ENCODE assay signal across 9 cellular contexts in genomic region chr1:35452086-35452485, GRCh38.
A peak's percentile ranks its signal among the peaks of the same experiment; 100 is the strongest.
DNase-seq lines count a peak whose midpoint lies in the region; ATAC-seq and TF ChIP-seq lines count a peak whose summit lies in the region.
"Had no signal": no experiment of that assay in that cellular context is flagged by ENCODE, and none has a peak within 500 bp of the region (broad histone marks: within the 10 kb centered on the region; RNA-seq: fewer than 3 reads in every experiment).

No MANE protein-coding gene starts in this region.

- no peak overlapping the region for H3K27ac Mint-ChIP-seq in type B pancreatic cell

- TF ChIP-seq CTCF in 22Rv1 (IDR thresholded peaks at IDR 0.05) = no peak
- no peak for TF ChIP-seq CTCF in HFF-Myc (IDR thresholded peaks at IDR 0.05; ENCODE audit: low read depth, low read length, missing control alignments)
- peak; percentile 20 for TF ChIP-seq CTCF in cardiac fibroblast (IDR thresholded peaks at IDR 0.05; ENCODE audit: low read depth, low read length)
- TF ChIP-seq CTCF in lower lobe of right lung (IDR thresholded peaks at IDR 0.05) = peak; percentile 17
- TF ChIP-seq CTCF in type B pancreatic cell (conservative IDR thresholded peaks at IDR 0.05) = no peak

- peaks cover 59% of the 10 kb centered on the region for H3K4me1 ChIP-seq in lower lobe of right lung

- H3K4me3 ChIP-seq in HFF-Myc (replicated peaks; ENCODE audit: low read depth, low read length) = no peak overlapping the region
- H3K4me3 ChIP-seq in cardiac fibroblast (replicated peaks in 1 of 2; ENCODE audit: low read depth in 2 of 2, low read length in 2 of 2) = no peak overlapping the region
- H3K4me3 ChIP-seq in lower lobe of right lung = no peak overlapping the region

- 0 out of 2 replicates have a peak overlapping the region, but pooled peaks have one; percentile 17 for H3K27ac ChIP-seq in 22Rv1
- peak overlapping the region; percentile 57 for H3K27ac ChIP-seq in lower lobe of right lung

- intact Hi-C loops in lower lobe of right lung (cut with DNase I) = loop anchor here (10.0 kb wide), 1 partner anchor 103 kb away; the partner anchor contains the start of genes KIAA0319L and NCDN

- peaks cover 4% of the 10 kb centered on the region for H3K36me3 Mint-ChIP-seq in type B pancreatic cell

- H3K27me3 Mint-ChIP-seq in type B pancreatic cell = no peaks in the 10 kb centered on the region

- no peaks in the 10 kb centered on the region for H3K27me3 ChIP-seq in lower lobe of right lung (ENCODE audit: low read depth)

- H3K4me1 Mint-ChIP-seq in type B pancreatic cell (ENCODE audit: unreplicated experiment) = peaks cover 11% of the 10 kb centered on the region

- no peaks in the 10 kb centered on the region for H3K9me3 ChIP-seq in lower lobe of right lung

- peaks cover 76% of the 10 kb centered on the region for H3K36me3 ChIP-seq in lower lobe of right lung

- ATAC-seq in lower lobe of right lung = peak; percentile 54 to 73
- ATAC-seq in HG02852 (IDR thresholded peaks at IDR 0.05; ENCODE audit: unreplicated experiment) = no peak

- no peak overlapping the region for H3K4me3 Mint-ChIP-seq in type B pancreatic cell

- DNase-seq in HFF-Myc (ENCODE audit: extremely low read depth, low read depth) = peak; percentile 14
- peak; percentile 85 to 94 for DNase-seq in cardiac fibroblast (ENCODE audit: low read depth in 2 of 2)
- peak; percentile 75 for DNase-seq in lower lobe of right lung
- no peak for DNase-seq in type B pancreatic cell (ENCODE audit: extremely low spot score, unreplicated experiment)
- DNase-seq in kidney glomerular epithelial cell (lab: John Stamatoyannopoulos, UW) = no peak
- no peak for DNase-seq in NCI-H1417 treated with DMSO at 0.1 percent for 48 hours (lab: John Stamatoyannopoulos, UW)
- DNase-seq: NCI-H526 had no signal

- no peaks in the 10 kb centered on the region for H3K9me3 Mint-ChIP-seq in type B pancreatic cell

Comparison
In these comparisons a context has a peak if more than half of its experiments do, and no peak if none do; other contexts are left out.
1. CTCF ChIP-seq: peak in cardiac fibroblast (single experiment) and lower lobe of right lung (single experiment); none in 22Rv1 (single experiment), HFF-Myc (single experiment) and type B pancreatic cell (single experiment).
2. DNase-seq: peak in HFF-Myc (single experiment), cardiac fibroblast (2 of 2) and lower lobe of right lung (single experiment); none in type B pancreatic cell (single experiment), kidney glomerular epithelial cell (single experiment) and NCI-H1417 treated with DMSO at 0.1 percent for 48 hours (single experiment).